ENCODE assay signal across 18 cellular contexts in genomic region chr4:37946503-37947179, GRCh38. TPM values are rescaled to one million over a fixed set of nuclear protein-coding genes. Genes with fewer than 3 reads are reported as not detected.
A peak's percentile ranks its signal among the peaks of the same experiment; 100 is the strongest.
DNase-seq lines count a peak whose midpoint lies in the region; ATAC-seq, FAIRE-seq and TF ChIP-seq lines count a peak whose summit lies in the region.
"Had no signal": no experiment of that assay in that cellular context is flagged by ENCODE, and none has a peak within 500 bp of the region (broad histone marks: within the 10 kb centered on the region; RNA-seq: fewer than 3 reads in every experiment).

No MANE protein-coding gene starts in this region.

- in situ Hi-C loops in HepG2 (cut with HindIII; ENCODE audit: extremely low pct_ligation_motif_present, low pct_unique_long_range_greater_than_20kb) = no loop called here

- no peak overlapping the region for H3K4me2 ChIP-seq in HepG2 (ENCODE audit: low read depth, low read length)
- H3K4me2 ChIP-seq: A549 had no signal

- H3K79me2 ChIP-seq in HepG2 (ENCODE audit: insufficient read depth, low read length) = no peaks in the 10 kb centered on the region

- TF ChIP-seq POLR2A in HepG2 (IDR thresholded peaks at IDR 0.05; ENCODE audit: insufficient read depth in 1 of 2, low read depth in 2 of 2, low read length in 2 of 2) = no peak

- no peak for TF ChIP-seq EP300 in HepG2 (IDR thresholded peaks at IDR 0.05; ENCODE audit: low read depth in 2 of 2, low read length in 2 of 2)
- no peak for TF ChIP-seq EP300 in HepG2 (CRISPR knock-in tag; IDR thresholded peaks at IDR 0.05; ENCODE audit: borderline replicate concordance)

- H3K27ac ChIP-seq in liver (ENCODE audit: low read depth in 1 of 2, low read length in 2 of 2) (no peak overlapping the region), HepG2 (ENCODE audit: extremely low read length, insufficient read depth, low read length) (no peak overlapping the region)
- H3K27ac ChIP-seq in naive thymus-derived CD4-positive, alpha-beta T cell (ENCODE audit: low read depth, low read length) = no peak overlapping the region
- H3K27ac ChIP-seq: A549, cardiac muscle cell, ovary had no signal

- H3K9me3 ChIP-seq in liver (ENCODE audit: control insufficient read depth in 4 of 4, low read length in 3 of 4) = no peaks in the 10 kb centered on the region
- no peaks in the 10 kb centered on the region for H3K9me3 ChIP-seq in HepG2 (ENCODE audit: low read length)
- H3K9me3 ChIP-seq in naive thymus-derived CD4-positive, alpha-beta T cell (ENCODE audit: control insufficient read depth in 2 of 3, low read length in 3 of 3) = no peaks in the 10 kb centered on the region
- H3K9me3 ChIP-seq: A549, ovary had no signal

- no TSS peak for BruUV-seq in HepG2 (replicated peaks; lab: Mats Ljungman, UMichigan)

- peaks cover 0 to 5% (median 1%) of the 10 kb centered on the region in 11 donors for H3K9me3 Mint-ChIP-seq in naive thymus-derived CD4-positive, alpha-beta T cell
- H3K9me3 Mint-ChIP-seq: activated CD4-positive, alpha-beta T cell treated with anti-CD3 and anti-CD28 coated beads, Interleukin-2, amount 10 ng/mL, durations not matched to agents 7 days and 5 days had no signal

- DNase-seq in HepG2 (ENCODE audit: low spot score) = no peak
- peak; percentile 31 for DNase-seq in globus pallidus (ENCODE audit: low spot score)
- no peak for DNase-seq in naive thymus-derived CD4-positive, alpha-beta T cell
- no peak for DNase-seq in RKO (ENCODE audit: low spot score)
- DNase-seq in urothelium cell line (ENCODE audit: low spot score) = no peak
- DNase-seq: activated CD4-positive, alpha-beta T cell treated with anti-CD3 and anti-CD28 coated beads, Interleukin-2, amount 10 ng/mL, durations not matched to agents 7 days and 5 days; activated naive CD8-positive, alpha-beta T cell treated with anti-CD3 and anti-CD28 coated beads for 36 hours; activated T-cell treated with anti-CD3 and anti-CD28 coated beads for 4 hours; mesendoderm; NCI-H1694 treated with DMSO at 0.1 percent for 48 hours; NCI-H526 treated with DMSO at 0.1 percent for 48 hours; ovary had no signal

- POLR2A ChIA-PET in HepG2 (lab: Yijun Ruan, JAX) = no interaction called here
- POLR2A ChIA-PET in naive thymus-derived CD4-positive, alpha-beta T cell (lab: Charles Lee) = no interaction called here

- FAIRE-seq in HepG2 (lab: Jason Lieb, UNC) (no peak), urothelium cell line (lab: Jason Lieb, UNC) (no peak)
- FAIRE-seq: A549 had no signal

- H3K4me1 Mint-ChIP-seq in naive thymus-derived CD4-positive, alpha-beta T cell = peaks cover 10 to 50% (median 41%) of the 10 kb centered on the region in 7 donors

- H3K27ac Mint-ChIP-seq in naive thymus-derived CD4-positive, alpha-beta T cell = peak overlapping the region in 4 of 9 donors; percentile 1 to 68 (median 23)
- H3K27ac Mint-ChIP-seq: activated CD4-positive, alpha-beta T cell treated with anti-CD3 and anti-CD28 coated beads, Interleukin-2, amount 10 ng/mL, durations not matched to agents 7 days and 5 days; activated naive CD8-positive, alpha-beta T cell treated with anti-CD3 and anti-CD28 coated beads for 36 hours had no signal

- H3K36me3 Mint-ChIP-seq in naive thymus-derived CD4-positive, alpha-beta T cell = peaks cover under 1 to 55% (median 30%) of the 10 kb centered on the region in 5 donors

- no peaks in the 10 kb centered on the region for H3K36me3 ChIP-seq in liver (ENCODE audit: control insufficient read depth in 4 of 4, insufficient read depth in 3 of 4, low read depth in 1 of 4, low read length in 3 of 4)
- H3K36me3 ChIP-seq in HepG2 (replicated peaks in 1 of 2; ENCODE audit: control insufficient read depth in 1 of 2, insufficient read depth in 2 of 2, low read length in 2 of 2) = no peaks in the 10 kb centered on the region
- no peaks in the 10 kb centered on the region for H3K36me3 ChIP-seq in naive thymus-derived CD4-positive, alpha-beta T cell (ENCODE audit: control insufficient read depth in 2 of 3, insufficient read depth in 3 of 3, low read length in 3 of 3)
- H3K36me3 ChIP-seq: cardiac muscle cell, ovary had no signal

- 82% methylated on average over 10 of the region's 10 CpGs for WGBS in liver
- WGBS in HepG2 (ENCODE audit: low lambda C conversion rate) = 65% methylated on average over 10 of the region's 10 CpGs

- intact Hi-C loops in HepG2 (cut with micrococcal nuclease; ENCODE audit: unreplicated experiment) = no loop called here
- intact Hi-C loops in naive thymus-derived CD4-positive, alpha-beta T cell (cut with micrococcal nuclease) = no loop called here

- ATAC-seq in HepG2 (no peak), HG03521 (IDR thresholded peaks at IDR 0.05; ENCODE audit: unreplicated experiment) (no peak), GM21423 (IDR thresholded peaks at IDR 0.05; ENCODE audit: unreplicated experiment) (no peak)
- peak; percentile 37 for ATAC-seq in naive thymus-derived CD4-positive, alpha-beta T cell
- ATAC-seq: A549 had no signal

- H3K27me3 ChIP-seq in liver (ENCODE audit: control insufficient read depth in 4 of 4, insufficient read depth in 4 of 4, low read length in 3 of 4) (no peaks in the 10 kb centered on the region), HepG2 (ENCODE audit: control insufficient read depth in 1 of 2, insufficient read depth in 2 of 2, low read length in 2 of 2) (no peaks in the 10 kb centered on the region; a peak in 1 of 5 replicates)
- no peaks in the 10 kb centered on the region for H3K27me3 ChIP-seq in naive thymus-derived CD4-positive, alpha-beta T cell (ENCODE audit: control insufficient read depth in 2 of 2, insufficient read depth in 2 of 2, low read length in 2 of 2)
- H3K27me3 ChIP-seq: cardiac muscle cell, ovary had no signal

- H3K4me3 Mint-ChIP-seq in naive thymus-derived CD4-positive, alpha-beta T cell = no peak overlapping the region
- H3K4me3 Mint-ChIP-seq: activated CD4-positive, alpha-beta T cell treated with anti-CD3 and anti-CD28 coated beads, Interleukin-2, amount 10 ng/mL, durations not matched to agents 7 days and 5 days; activated naive CD8-positive, alpha-beta T cell treated with anti-CD3 and anti-CD28 coated beads for 36 hours had no signal

- no peak overlapping the region for H2AFZ ChIP-seq in HepG2 (ENCODE audit: low read length)

- H4K20me1 ChIP-seq in HepG2 (ENCODE audit: insufficient read depth, low read length) = no peaks in the 10 kb centered on the region

- H3K4me3 ChIP-seq in liver (ENCODE audit: low read depth in 1 of 3, low read length in 3 of 3) = no peak overlapping the region
- H3K4me3 ChIP-seq in HepG2 (replicated peaks in 1 of 3; ENCODE audit: insufficient read depth in 1 of 3, low read depth in 2 of 3, low read length in 3 of 3) = no peak overlapping the region
- no peak overlapping the region for H3K4me3 ChIP-seq in naive thymus-derived CD4-positive, alpha-beta T cell (ENCODE audit: low read length)
- H3K4me3 ChIP-seq: A549, cardiac muscle cell, ovary had no signal

- no peak overlapping the region for H3K9ac ChIP-seq in liver (ENCODE audit: low read depth in 1 of 2, low read length in 2 of 2)
- H3K9ac ChIP-seq in HepG2 (ENCODE audit: insufficient read depth, low read depth, low read length) = no peak overlapping the region

- TF ChIP-seq CTCF in liver (IDR thresholded peaks at IDR 0.05; ENCODE audit: low read depth, low read length, missing input control) = no peak
- no peak for TF ChIP-seq CTCF in HepG2 (CRISPR knock-in tag; IDR thresholded peaks at IDR 0.05)

- no peak for TF ChIP-seq RAD21 in liver (IDR thresholded peaks at IDR 0.05)
- no peak for TF ChIP-seq RAD21 in HepG2 (CRISPR knock-in tag; IDR thresholded peaks at IDR 0.05)

- CTCF ChIA-PET in HepG2 (lab: Yijun Ruan, JAX; ENCODE audit: low intra/inter-chr PET ratio, low total read pairs) = no interaction called here
- CTCF ChIA-PET in naive thymus-derived CD4-positive, alpha-beta T cell (lab: Charles Lee) = interaction anchor here (0.6 kb wide), 1 partner anchor 145 kb away, joined by 3 read pairs; no protein-coding TSS in a partner anchor

- H3K27me3 Mint-ChIP-seq in naive thymus-derived CD4-positive, alpha-beta T cell = no peaks in the 10 kb centered on the region
- H3K27me3 Mint-ChIP-seq: activated CD4-positive, alpha-beta T cell treated with anti-CD3 and anti-CD28 coated beads, Interleukin-2, amount 10 ng/mL, durations not matched to agents 7 days and 5 days; activated naive CD8-positive, alpha-beta T cell treated with anti-CD3 and anti-CD28 coated beads for 36 hours had no signal

- H3K4me1 ChIP-seq in liver (ENCODE audit: control insufficient read depth in 4 of 4, insufficient read depth in 4 of 4, low read length in 3 of 4) (peaks cover 0 to 5% (median 0%) of the 10 kb centered on the region in 4 donors), HepG2 (ENCODE audit: insufficient read depth, low read length) (peaks cover 20% of the 10 kb centered on the region)
- no peaks in the 10 kb centered on the region for H3K4me1 ChIP-seq in naive thymus-derived CD4-positive, alpha-beta T cell (ENCODE audit: control insufficient read depth in 2 of 2, insufficient read depth in 2 of 2, low read length in 2 of 2)
- H3K4me1 ChIP-seq: A549 had no signal

RNA-seq across cellular contexts. Expression of gene PTTG2, which starts 13.6 kb away (rescaled TPM):
- under 1 TPM in 1 of 2 donors, not detected in 1; 0.92 TPM for total RNA-seq in liver
- polyA plus RNA-seq in liver = under 1 TPM in 1 of 2 donors, not detected in 1; 0.24 TPM
- not detected in 2 replicates for total RNA-seq in HepG2 (2016; rRNA removed; fragmentation: Illumina TruSeq; extraction: Trizol)
- not detected in 2 replicates for total RNA-seq in HepG2 (2016; cell fraction: cytosol; rRNA removed; fragmentation: Illumina TruSeq; extraction: Trizol; ENCODE audit: low read depth)
- total RNA-seq in HepG2 (2016; cell fraction: insoluble cytoplasmic fraction; rRNA removed; fragmentation: Illumina TruSeq; extraction: Trizol) = not detected in 2 replicates
- total RNA-seq in HepG2 (2016; cell fraction: membrane; rRNA removed; fragmentation: Illumina TruSeq; extraction: Trizol) = not detected in 2 replicates
- total RNA-seq in HepG2 (2016; cell fraction: nucleus; rRNA removed; fragmentation: Illumina TruSeq; extraction: Trizol) = not detected in 2 replicates
- polyA plus RNA-seq in HepG2 (2011; rRNA removed) = not detected in 2 replicates
- not detected in 2 replicates for polyA plus RNA-seq in HepG2 (2011; cell fraction: cytosol; rRNA removed)
- not detected in 2 replicates for polyA plus RNA-seq in HepG2 (2011; cell fraction: nucleus; rRNA removed)
- not detected in 2 replicates for polyA plus RNA-seq in HepG2 (2012)
- not detected in 2 replicates for polyA plus RNA-seq in HepG2 (2016; cell fraction: cytosol; fragmentation: Illumina TruSeq; extraction: Trizol; ENCODE audit: low read depth)
- polyA plus RNA-seq in HepG2 (2016; cell fraction: insoluble cytoplasmic fraction; fragmentation: Illumina TruSeq; extraction: Trizol; ENCODE audit: low read depth) = not detected in 2 replicates
- polyA plus RNA-seq in HepG2 (2016; cell fraction: membrane; fragmentation: Illumina TruSeq; extraction: Trizol; ENCODE audit: low read depth) = not detected in 2 replicates
- not detected in 2 replicates for polyA plus RNA-seq in HepG2 (2016; cell fraction: nucleus; fragmentation: Illumina TruSeq; extraction: Trizol; ENCODE audit: insufficient read depth, low read depth)
- polyA minus RNA-seq in HepG2 (2011; rRNA and poly(A)+ RNA removed; ENCODE audit: low replicate concordance) = not detected in 2 replicates
- polyA minus RNA-seq in HepG2 (2011; cell fraction: cytosol; rRNA and poly(A)+ RNA removed) = not detected in 2 replicates
- not detected in 2 replicates for polyA minus RNA-seq in HepG2 (2011; cell fraction: nucleus; rRNA and poly(A)+ RNA removed)
- total RNA-seq in naive thymus-derived CD4-positive, alpha-beta T cell = 1 to 10 TPM; 1.1 to 2.5 (median 1.8) TPM
- polyA plus RNA-seq in naive thymus-derived CD4-positive, alpha-beta T cell = 1 to 10 TPM in 1 of 2 donors, under 1 TPM in 1; 0.56 to 1.5 TPM
- total RNA-seq: cardiac muscle cell, G401 had no signal
- polyA plus RNA-seq: A549, cardiac muscle cell had no signal

RNA-seq across cellular contexts. Expression of gene TBC1D1, which starts 55.8 kb away (rescaled TPM):
- 10 to 100 TPM; 25.5 to 41.4 TPM for total RNA-seq in liver
- 10 to 100 TPM; 15.6 to 16.4 TPM for polyA plus RNA-seq in liver
- total RNA-seq in HepG2 (2016; rRNA removed; fragmentation: Illumina TruSeq; extraction: Trizol) = 62.8 and 72.4 TPM in 2 replicates
- 64.8 and 77.1 TPM in 2 replicates for total RNA-seq in HepG2 (2016; cell fraction: cytosol; rRNA removed; fragmentation: Illumina TruSeq; extraction: Trizol; ENCODE audit: low read depth)
- 53.2 and 64.4 TPM in 2 replicates for total RNA-seq in HepG2 (2016; cell fraction: insoluble cytoplasmic fraction; rRNA removed; fragmentation: Illumina TruSeq; extraction: Trizol)
- total RNA-seq in HepG2 (2016; cell fraction: membrane; rRNA removed; fragmentation: Illumina TruSeq; extraction: Trizol) = 145 TPM in 2 replicates
- total RNA-seq in HepG2 (2016; cell fraction: nucleus; rRNA removed; fragmentation: Illumina TruSeq; extraction: Trizol) = 39.0 and 39.8 TPM in 2 replicates
- polyA plus RNA-seq in HepG2 (2011; rRNA removed) = 35.1 and 37.3 TPM in 2 replicates
- 45.5 and 45.8 TPM in 2 replicates for polyA plus RNA-seq in HepG2 (2011; cell fraction: cytosol; rRNA removed)
- polyA plus RNA-seq in HepG2 (2011; cell fraction: nucleus; rRNA removed) = 28.9 and 31.3 TPM in 2 replicates
- 36.5 and 47.0 TPM in 2 replicates for polyA plus RNA-seq in HepG2 (2012)
- polyA plus RNA-seq in HepG2 (2016; cell fraction: cytosol; fragmentation: Illumina TruSeq; extraction: Trizol; ENCODE audit: low read depth) = 59.1 and 60.0 TPM in 2 replicates
- 66.3 and 68.6 TPM in 2 replicates for polyA plus RNA-seq in HepG2 (2016; cell fraction: insoluble cytoplasmic fraction; fragmentation: Illumina TruSeq; extraction: Trizol; ENCODE audit: low read depth)
- 115 and 125 TPM in 2 replicates for polyA plus RNA-seq in HepG2 (2016; cell fraction: membrane; fragmentation: Illumina TruSeq; extraction: Trizol; ENCODE audit: low read depth)
- 43.0 and 44.9 TPM in 2 replicates for polyA plus RNA-seq in HepG2 (2016; cell fraction: nucleus; fragmentation: Illumina TruSeq; extraction: Trizol; ENCODE audit: insufficient read depth, low read depth)
- 22.7 and 52.3 TPM in 2 replicates for polyA minus RNA-seq in HepG2 (2011; rRNA and poly(A)+ RNA removed; ENCODE audit: low replicate concordance)
- 39.2 and 52.8 TPM in 2 replicates for polyA minus RNA-seq in HepG2 (2011; cell fraction: cytosol; rRNA and poly(A)+ RNA removed)
- 33.9 and 36.3 TPM in 2 replicates for polyA minus RNA-seq in HepG2 (2011; cell fraction: nucleus; rRNA and poly(A)+ RNA removed)
- total RNA-seq in naive thymus-derived CD4-positive, alpha-beta T cell = 10 to 100 TPM; 44.6 to 66.8 (median 49.6) TPM
- polyA plus RNA-seq in naive thymus-derived CD4-positive, alpha-beta T cell = 10 to 100 TPM; 19.4 to 27.6 TPM
